16 cellular contexts compared by ENCODE assay signal in the genomic region with DNA sequence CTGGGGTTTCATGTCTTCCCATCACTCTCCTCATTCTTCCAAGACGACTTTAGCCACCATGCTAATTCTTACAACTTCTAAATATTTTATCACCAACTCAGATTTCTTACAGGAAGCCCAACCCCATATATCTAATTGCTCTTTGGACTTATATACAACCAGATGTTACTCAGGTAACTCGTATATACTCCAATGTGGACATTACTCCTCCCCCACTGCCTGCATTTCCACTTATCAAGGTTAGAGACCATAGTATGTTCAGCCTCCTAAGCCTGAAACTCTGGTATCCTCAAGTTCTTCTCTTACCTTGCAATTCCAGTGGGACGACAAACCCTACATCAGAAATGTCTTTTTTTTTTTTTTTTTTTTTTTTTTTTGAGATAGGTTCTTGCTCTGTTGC.
"Had no signal": no experiment of that assay in that cellular context is flagged by ENCODE, and none has a peak within 500 bp of the region (broad histone marks: within the 10 kb centered on the region; RNA-seq: fewer than 3 reads in every experiment).

No MANE protein-coding gene starts in this region.

- H3K4me3 ChIP-seq: left ventricle myocardium inferior, pancreas, right lobe of liver, smooth muscle cell, thoracic aorta had no signal

- ATAC-seq: activated T-helper 17 cell treated with anti-CD3 and anti-CD28 coated beads, Interleukin-2, amount 50 U/mL, for 72 hours; pancreas; right lobe of liver had no signal

- H3K27me3 Mint-ChIP-seq: activated naive CD8-positive, alpha-beta T cell treated with anti-CD3 and anti-CD28 coated beads, Interleukin-2, amount 10 ng/mL, durations not matched to agents 7 days and 5 days; activated T-helper 17 cell treated with anti-CD3 and anti-CD28 coated beads, Interleukin-2, amount 50 U/mL, for 72 hours; naive B cell had no signal

- H3K4me3 Mint-ChIP-seq: activated CD4-positive, alpha-beta memory T cell treated with anti-CD3 and anti-CD28 coated beads for 36 hours; activated naive CD8-positive, alpha-beta T cell treated with anti-CD3 and anti-CD28 coated beads, Interleukin-2, amount 10 ng/mL, durations not matched to agents 7 days and 5 days; activated T-helper 17 cell treated with anti-CD3 and anti-CD28 coated beads, Interleukin-2, amount 50 U/mL, for 72 hours; T-helper 2 cell treated with Interferon-gamma antibody and Interleukin-4, amounts not matched to agents 5 μg/mL and 100 μg/mL, for 36 hours had no signal

- H3K4me2 ChIP-seq: smooth muscle cell had no signal

- H3K27ac Mint-ChIP-seq: activated CD4-positive, alpha-beta memory T cell treated with anti-CD3 and anti-CD28 coated beads for 36 hours; activated naive CD8-positive, alpha-beta T cell treated with anti-CD3 and anti-CD28 coated beads, Interleukin-2, amount 10 ng/mL, durations not matched to agents 7 days and 5 days; activated T-helper 17 cell treated with anti-CD3 and anti-CD28 coated beads, Interleukin-2, amount 50 U/mL, for 72 hours; T-helper 2 cell treated with Interferon-gamma antibody and Interleukin-4, amounts not matched to agents 5 μg/mL and 100 μg/mL, for 36 hours had no signal

- H3K27me3 ChIP-seq: pancreas, right lobe of liver had no signal

- H3K36me3 Mint-ChIP-seq: naive B cell had no signal

- H3K27ac ChIP-seq: left ventricle myocardium inferior, pancreas, right lobe of liver, thoracic aorta had no signal

- H3K36me3 ChIP-seq: pancreas, thoracic aorta had no signal

- DNase-seq: activated CD4-positive, alpha-beta memory T cell treated with anti-CD3 and anti-CD28 coated beads for 36 hours; activated CD4-positive, alpha-beta T cell treated with anti-CD3 and anti-CD28 coated beads for 4 hours; activated naive CD4-positive, alpha-beta T cell treated with Interleukin-2 at 50 U/mL for 16 hours; activated naive CD8-positive, alpha-beta T cell treated with anti-CD3 and anti-CD28 coated beads, Interleukin-2, amount 10 ng/mL, durations not matched to agents 7 days and 5 days; activated T-cell treated with anti-CD3 and anti-CD28 coated beads for 4 hours; amygdala; foreskin melanocyte; left ventricle myocardium inferior; naive B cell; pancreas; right lobe of liver; stimulated activated CD4-positive, alpha-beta T cell treated with anti-CD3 and anti-CD28 coated beads, Interleukin-4, amount 100 ng/mL, for 1 hour had no signal

- H3K9me3 Mint-ChIP-seq: activated naive CD8-positive, alpha-beta T cell treated with anti-CD3 and anti-CD28 coated beads, Interleukin-2, amount 10 ng/mL, durations not matched to agents 7 days and 5 days; activated T-helper 17 cell treated with anti-CD3 and anti-CD28 coated beads, Interleukin-2, amount 50 U/mL, for 72 hours; naive B cell; T-helper 2 cell treated with Interferon-gamma antibody and Interleukin-4, amounts not matched to agents 5 μg/mL and 100 μg/mL, for 36 hours had no signal

- H3K9me3 ChIP-seq: left ventricle myocardium inferior, pancreas, right lobe of liver, thoracic aorta had no signal
